In genomic region chr4:1593458-1593857, GRCh38 we compare ENCODE assay signal across 14 cellular contexts.
"Had no signal": no experiment of that assay in that cellular context is flagged by ENCODE, and none has a peak within 500 bp of the region (broad histone marks: within the 10 kb centered on the region; RNA-seq: fewer than 3 reads in every experiment).

No MANE protein-coding gene starts in this region.

- H3K27me3 ChIP-seq: body of pancreas had no signal

- H3K36me3 ChIP-seq: tibial artery had no signal

- H3K36me3 Mint-ChIP-seq: stimulated activated effector memory CD8-positive, alpha-beta T cell treated with anti-CD3 and anti-CD28 coated beads, Interleukin-12 subunit alpha, Interleukin-12 subunit beta, amount 100 ng/mL, for 72 hours had no signal

- H3K4me1 ChIP-seq: body of pancreas, tibial artery had no signal

- H3K27ac ChIP-seq: body of pancreas, epithelial cell of prostate, skin epidermis, tibial artery had no signal

- H3K27me3 Mint-ChIP-seq: T-helper 17 cell had no signal

- H3K27ac Mint-ChIP-seq: activated B cell treated with CpG ODN at 0.5 μM for 24 hours; activated CD4-positive, alpha-beta T cell treated with anti-CD3 and anti-CD28 coated beads, Interleukin-2, amount 10 ng/mL, durations not matched to agents 7 days and 5 days; activated T-helper 2 cell treated with anti-CD3 and anti-CD28 coated beads, Interferon-gamma antibody, Interleukin-2, Interleukin-4, amounts not matched to agents 10 μg/mL and 5 μg/mL and 100 μg/mL, durations not matched to agents 14 hours and 24 hours and 36 hours; effector memory CD8-positive, alpha-beta T cell; memory B cell; nephron; stimulated activated effector memory CD8-positive, alpha-beta T cell treated with anti-CD3 and anti-CD28 coated beads, Interleukin-12 subunit alpha, Interleukin-12 subunit beta, amount 100 ng/mL, for 72 hours; T-helper 17 cell had no signal

- H3K4me1 Mint-ChIP-seq: activated B cell treated with CpG ODN at 0.5 μM for 24 hours; activated CD4-positive, alpha-beta T cell treated with anti-CD3 and anti-CD28 coated beads, Interleukin-2, amount 10 ng/mL, durations not matched to agents 7 days and 5 days; central memory CD8-positive, alpha-beta T cell; memory B cell; stimulated activated effector memory CD8-positive, alpha-beta T cell treated with anti-CD3 and anti-CD28 coated beads, Interleukin-12 subunit alpha, Interleukin-12 subunit beta, amount 100 ng/mL, for 72 hours had no signal

- H3K4me3 Mint-ChIP-seq: activated B cell treated with CpG ODN at 0.5 μM for 24 hours; activated CD4-positive, alpha-beta T cell treated with anti-CD3 and anti-CD28 coated beads, Interleukin-2, amount 10 ng/mL, durations not matched to agents 7 days and 5 days; central memory CD8-positive, alpha-beta T cell; effector memory CD8-positive, alpha-beta T cell; memory B cell; nephron; stimulated activated effector memory CD8-positive, alpha-beta T cell treated with anti-CD3 and anti-CD28 coated beads, Interleukin-12 subunit alpha, Interleukin-12 subunit beta, amount 100 ng/mL, for 72 hours; T-helper 17 cell had no signal

- H3K4me3 ChIP-seq: body of pancreas, skin epidermis, tibial artery had no signal

- DNase-seq: activated B cell treated with CpG ODN at 0.5 μM for 24 hours; activated CD4-positive, alpha-beta T cell treated with anti-CD3 and anti-CD28 coated beads, Interleukin-2, amount 10 ng/mL, durations not matched to agents 7 days and 5 days; activated naive CD4-positive, alpha-beta T cell treated with anti-CD3 and anti-CD28 coated beads, Interleukin-2, amount 50 U/mL, for 16 hours; body of pancreas; effector memory CD8-positive, alpha-beta T cell; tibial artery had no signal
